1 cellular context compared by ENCODE assay signal in genomic region chr4:84470204-84470785, GRCh38.
TF ChIP-seq lines count a peak whose summit lies in the region.

No MANE protein-coding gene starts in this region.

TF ChIP-seq in GM23338, 12 proteins besides CTCF, POLR2A, EP300 and RAD21 (continued from another document):
- TF ChIP-seq ZNF462 (CRISPR knock-in tag; IDR thresholded peaks at IDR 0.05): peak; percentile 43; the same call in 1 of the 2 replicates
- no peak for TF ChIP-seq EZH2 (IDR thresholded peaks at IDR 0.05; ENCODE audit: low read depth, unreplicated experiment)
